1 cellular context compared by ENCODE assay signal in genomic region chr14:23320584-23321571, GRCh38.
TF ChIP-seq lines count a peak whose summit lies in the region.

Gene PABPN1, plus strand, starts transcription at chr14:23321457. Its CDS starts 13 bp downstream, at chr14:23321470.

TF ChIP-seq in HepG2, 621 proteins besides CTCF, POLR2A, EP300 and RAD21 (continued from another document and continues in another):
- TF ChIP-seq NFAT5 (CRISPR knock-in tag; IDR thresholded peaks at IDR 0.05) (peak; percentile 96; the same call in 1 of the 2 replicates), PAXIP1 (CRISPR knock-in tag; conservative IDR thresholded peaks at IDR 0.05) (peak; percentile 92), ZNF777 (CRISPR knock-in tag; IDR thresholded peaks at IDR 0.05) (peak; percentile 6; the same call in 1 of the 2 replicates), ZNF674 (CRISPR knock-in tag; IDR thresholded peaks at IDR 0.05; ENCODE audit: low read depth) (0 out of 2 replicates have a peak, but pooled peaks have one; percentile 33), ZNF17 (CRISPR knock-in tag; IDR thresholded peaks at IDR 0.05) (no peak), ZNF326 (CRISPR knock-in tag; IDR thresholded peaks at IDR 0.05; ENCODE audit: borderline replicate concordance) (peak; percentile 96), TEAD3 (CRISPR knock-in tag; optimal IDR thresholded peaks at IDR 0.05; ENCODE audit: borderline replicate concordance) (peak; percentile 70), IRF9 (CRISPR knock-in tag; IDR thresholded peaks at IDR 0.05; ENCODE audit: borderline replicate concordance) (peak; percentile 67), SMAD9 (CRISPR knock-in tag; IDR thresholded peaks at IDR 0.05) (peak; percentile 98), ATF7-NPFF (CRISPR knock-in tag; IDR thresholded peaks at IDR 0.05; ENCODE audit: low read depth) (peak; percentile 94), TAF1 (CRISPR knock-in tag; IDR thresholded peaks at IDR 0.05) (peak; percentile 81), ARID4A (CRISPR knock-in tag; IDR thresholded peaks at IDR 0.05; ENCODE audit: borderline replicate concordance) (peak; percentile 90; the same call in 1 of the 2 replicates), PRDM10 (CRISPR knock-in tag; IDR thresholded peaks at IDR 0.05; ENCODE audit: low read depth) (peak; percentile 89), ZNF609 (CRISPR knock-in tag; IDR thresholded peaks at IDR 0.05; ENCODE audit: borderline replicate concordance) (peak; percentile 89)
- TF ChIP-seq, protein P1, sequence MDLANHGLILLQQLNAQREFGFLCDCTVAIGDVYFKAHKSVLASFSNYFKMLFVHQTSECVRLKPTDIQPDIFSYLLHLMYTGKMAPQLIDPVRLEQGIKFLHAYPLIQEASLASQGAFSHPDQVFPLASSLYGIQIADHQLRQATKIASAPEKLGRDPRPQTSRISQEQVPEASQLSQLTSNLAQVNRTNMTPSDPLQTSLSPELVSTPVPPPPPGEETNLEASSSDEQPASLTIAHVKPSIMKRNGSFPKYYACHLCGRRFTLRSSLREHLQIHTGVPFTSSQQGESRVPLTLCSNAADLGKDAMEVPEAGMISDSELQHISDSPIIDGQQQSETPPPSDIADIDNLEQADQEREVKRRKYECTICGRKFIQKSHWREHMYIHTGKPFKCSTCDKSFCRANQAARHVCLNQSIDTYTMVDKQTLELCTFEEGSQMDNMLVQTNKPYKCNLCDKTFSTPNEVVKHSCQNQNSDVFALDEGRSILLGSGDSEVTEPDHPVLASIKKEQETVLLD (CRISPR knock-in tag; IDR thresholded peaks at IDR 0.05; ENCODE audit: low read depth): peak; percentile 98
- TF ChIP-seq, protein P2, sequence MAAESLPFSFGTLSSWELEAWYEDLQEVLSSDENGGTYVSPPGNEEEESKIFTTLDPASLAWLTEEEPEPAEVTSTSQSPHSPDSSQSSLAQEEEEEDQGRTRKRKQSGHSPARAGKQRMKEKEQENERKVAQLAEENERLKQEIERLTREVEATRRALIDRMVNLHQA (CRISPR knock-in tag; IDR thresholded peaks at IDR 0.05): peak; percentile 13; the same call in 1 of the 2 replicates
- TF ChIP-seq, protein P3, sequence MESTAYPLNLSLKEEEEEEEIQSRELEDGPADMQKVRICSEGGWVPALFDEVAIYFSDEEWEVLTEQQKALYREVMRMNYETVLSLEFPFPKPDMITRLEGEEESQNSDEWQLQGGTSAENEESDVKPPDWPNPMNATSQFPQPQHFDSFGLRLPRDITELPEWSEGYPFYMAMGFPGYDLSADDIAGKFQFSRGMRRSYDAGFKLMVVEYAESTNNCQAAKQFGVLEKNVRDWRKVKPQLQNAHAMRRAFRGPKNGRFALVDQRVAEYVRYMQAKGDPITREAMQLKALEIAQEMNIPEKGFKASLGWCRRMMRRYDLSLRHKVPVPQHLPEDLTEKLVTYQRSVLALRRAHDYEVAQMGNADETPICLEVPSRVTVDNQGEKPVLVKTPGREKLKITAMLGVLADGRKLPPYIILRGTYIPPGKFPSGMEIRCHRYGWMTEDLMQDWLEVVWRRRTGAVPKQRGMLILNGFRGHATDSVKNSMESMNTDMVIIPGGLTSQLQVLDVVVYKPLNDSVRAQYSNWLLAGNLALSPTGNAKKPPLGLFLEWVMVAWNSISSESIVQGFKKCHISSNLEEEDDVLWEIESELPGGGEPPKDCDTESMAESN (CRISPR knock-in tag; conservative IDR thresholded peaks at IDR 0.05): peak; percentile 91
